Comparison of ENCODE assay signal across 14 cellular contexts in the genomic region with DNA sequence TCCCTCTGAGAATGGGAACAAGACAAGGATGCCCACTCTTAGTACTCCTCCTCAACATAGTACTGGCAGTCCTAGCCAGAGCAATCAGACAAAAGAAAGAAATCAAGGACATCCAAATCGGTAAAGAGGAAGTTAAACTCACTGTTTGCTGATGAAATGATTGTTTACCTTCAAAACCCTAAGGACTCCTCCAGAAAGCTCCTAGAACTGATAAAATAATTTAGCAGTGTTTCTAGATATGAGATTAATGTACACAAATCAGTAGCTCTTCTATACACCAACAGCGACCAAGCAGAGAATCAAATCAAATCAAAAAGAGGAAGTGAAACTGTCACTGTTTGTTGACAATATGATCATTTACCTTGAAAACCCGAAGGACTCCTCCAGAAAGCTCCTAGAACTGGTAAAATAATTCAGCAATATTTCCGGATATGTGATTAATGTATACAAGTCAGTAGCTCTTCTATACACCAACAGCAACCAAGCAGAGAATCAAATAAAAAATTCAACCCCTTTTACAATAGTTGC. TPM values are rescaled to one million over a fixed set of nuclear protein-coding genes. Genes with fewer than 3 reads are reported as not detected.
DNase-seq lines count a peak whose midpoint lies in the region; ATAC-seq, FAIRE-seq and TF ChIP-seq lines count a peak whose summit lies in the region.
"Had no signal": no experiment of that assay in that cellular context is flagged by ENCODE, and none has a peak within 500 bp of the region (broad histone marks: within the 10 kb centered on the region; RNA-seq: fewer than 3 reads in every experiment).

No MANE protein-coding gene starts in this region.

- no peaks in the 10 kb centered on the region for H3K4me1 ChIP-seq in right cardiac atrium (ENCODE audit: control insufficient read depth, insufficient read depth, low read length)

- ATAC-seq in GM18517 (IDR thresholded peaks at IDR 0.05; ENCODE audit: unreplicated experiment) = peak; percentile 78
- ATAC-seq in GM21529 (IDR thresholded peaks at IDR 0.05; ENCODE audit: unreplicated experiment) = peak; percentile 62
- no peak for ATAC-seq in right cardiac atrium
- ATAC-seq in GM21423 (IDR thresholded peaks at IDR 0.05; ENCODE audit: unreplicated experiment) = no peak
- no peak for ATAC-seq in left cardiac atrium
- ATAC-seq: heart left ventricle, lower lobe of right lung had no signal

- WGBS in right cardiac atrium = 69% methylated on average over 4 of the region's 4 CpGs

- peak overlapping the region; percentile 24 to 80 (median 56) for H3K27ac Mint-ChIP-seq in immature natural killer cell
- H3K27ac Mint-ChIP-seq: type B pancreatic cell had no signal

- no peak for TF ChIP-seq POLR2A in NB4 (IDR thresholded peaks at IDR 0.05; ENCODE audit: extremely low read depth, insufficient read length)

- H3K36me3 Mint-ChIP-seq in immature natural killer cell = peaks cover 3 to 10% (median 9%) of the 10 kb centered on the region in 3 donors
- H3K36me3 Mint-ChIP-seq: type B pancreatic cell had no signal

- DNase-seq in NB4 (ENCODE audit: low read depth) = peak; percentile 30
- DNase-seq in immature natural killer cell = no peak
- no peak for DNase-seq in right cardiac atrium
- DNase-seq in frontal cortex (ENCODE audit: low spot score in 2 of 2) = no peak
- no peak for DNase-seq in left cardiac atrium
- DNase-seq: effector CD4-positive, alpha-beta T cell; heart left ventricle; lower lobe of right lung; NCI-H1436 treated with DMSO at 0.1 percent for 48 hours had no signal

- H3K4me3 ChIP-seq in NB4 (ENCODE audit: low read depth, low read length) (no peak overlapping the region), right cardiac atrium (ENCODE audit: low read length) (no peak overlapping the region)
- H3K4me3 ChIP-seq: lower lobe of right lung had no signal

- H3K27me3 ChIP-seq in right cardiac atrium (ENCODE audit: control insufficient read depth, insufficient read depth) = no peaks in the 10 kb centered on the region
- H3K27me3 ChIP-seq: heart left ventricle had no signal

- intact Hi-C loops in right cardiac atrium (cut with DNase I) = no loop called here
- intact Hi-C loops in left cardiac atrium (cut with DNase I) = no loop called here

- H3K4me3 Mint-ChIP-seq in immature natural killer cell = peak overlapping the region; percentile 50 to 74 (median 66)
- H3K4me3 Mint-ChIP-seq: type B pancreatic cell had no signal

- no peak for TF ChIP-seq CTCF in NB4 (IDR thresholded peaks at IDR 0.05; ENCODE audit: low read depth, low read length)

- H3K27ac ChIP-seq in right cardiac atrium (ENCODE audit: low read length) = no peak overlapping the region
- H3K27ac ChIP-seq: lower lobe of right lung, VCaP had no signal

- no peaks in the 10 kb centered on the region for H3K9me3 Mint-ChIP-seq in immature natural killer cell

- FAIRE-seq in frontal cortex (lab: Jason Lieb, UNC) = no peak

- H3K9me3 ChIP-seq in right cardiac atrium (ENCODE audit: control insufficient read depth, low read length) = no peaks in the 10 kb centered on the region
- H3K9me3 ChIP-seq: heart left ventricle, lower lobe of right lung had no signal

- peaks cover 42 to 53% of the 10 kb centered on the region in 2 donors for H3K4me1 Mint-ChIP-seq in immature natural killer cell

- H3K27me3 Mint-ChIP-seq in immature natural killer cell (ENCODE audit: low read depth in 3 of 3) = peaks cover 0 to 3% (median 2%) of the 10 kb centered on the region in 3 donors

RNA-seq across cellular contexts. Expression of a gene that starts 21.7 kb away (rescaled TPM):
- polyA plus RNA-seq in immature natural killer cell = 10 to 100 TPM; 20.7 to 50.4 (median 21.7) TPM
- 10 to 100 TPM in 1 of 4 donors, 1 to 10 TPM in 3; 6.8 to 15.8 (median 8.6) TPM for total RNA-seq in right cardiac atrium
- 3.5 TPM for polyA plus RNA-seq in right cardiac atrium
- total RNA-seq in frontal cortex = 6.5 TPM
- total RNA-seq in left cardiac atrium = 10 to 100 TPM in 1 of 2 donors, 1 to 10 TPM in 1; 3.8 to 14.4 TPM

RNA-seq across cellular contexts. Expression of a gene that starts 39.8 kb away (rescaled TPM):
- polyA plus RNA-seq in immature natural killer cell (100 to 1,000 TPM; 108 to 164 (median 162) TPM), right cardiac atrium (23.6 TPM)
- total RNA-seq in right cardiac atrium (10 to 100 TPM; 27.3 to 42.1 (median 32.7) TPM), frontal cortex (3.3 TPM), left cardiac atrium (10 to 100 TPM; 27.5 to 39.2 TPM)

Comparison
In these comparisons a context has a peak if more than half of its experiments do, and no peak if none do; other contexts are left out.
1. ATAC-seq: peak in GM18517 (single experiment) and GM21529 (single experiment); none in right cardiac atrium (0 of 2), GM21423 (single experiment) and left cardiac atrium (0 of 2).